In the genomic region with DNA sequence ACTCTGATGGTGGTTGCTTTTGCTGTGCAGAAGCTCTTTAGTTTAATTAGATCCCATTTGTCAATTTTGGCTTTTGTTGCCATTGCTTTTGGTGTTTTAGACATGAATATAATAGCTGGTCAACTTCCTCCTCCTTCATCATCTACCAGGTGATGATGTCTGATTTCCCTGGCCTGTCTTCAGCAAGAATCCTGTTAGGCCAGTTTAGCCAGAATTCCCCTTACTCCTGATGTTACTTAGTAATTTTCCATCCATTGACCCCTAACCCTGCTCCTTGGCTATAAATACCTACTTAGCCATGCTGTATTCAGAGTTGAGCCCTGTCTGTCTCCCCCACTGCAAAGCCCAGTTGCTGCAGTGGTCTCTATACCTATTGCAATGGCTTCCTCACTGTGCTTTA, we compare ENCODE assay signal across 36 cellular contexts.
DNase-seq lines count a peak whose midpoint lies in the region; ATAC-seq and TF ChIP-seq lines count a peak whose summit lies in the region.
"Had no signal": no experiment of that assay in that cellular context is flagged by ENCODE, and none has a peak within 500 bp of the region (broad histone marks: within the 10 kb centered on the region; RNA-seq: fewer than 3 reads in every experiment).

No MANE protein-coding gene starts in this region.

- BruUV-seq in HCT116 (replicated peaks; lab: Mats Ljungman, UMichigan) = no TSS peak

- no peaks in the 10 kb centered on the region for H3K36me3 ChIP-seq in HCT116 (ENCODE audit: control insufficient read depth in 1 of 2, insufficient read depth in 2 of 2, low read length in 2 of 2)
- H3K36me3 ChIP-seq in trophoblast cell (ENCODE audit: control insufficient read depth in 1 of 2, insufficient read depth in 2 of 2, low read length in 2 of 2) = peaks cover 0 to 2% of the 10 kb centered on the region in 2 experiments
- H3K36me3 ChIP-seq: breast epithelium, gastroesophageal sphincter, HAP-1, neural progenitor cell, pancreas, SJSA1, suprapubic skin had no signal

- H3K14ac ChIP-seq in trophoblast cell (ENCODE audit: low read length) = no peak overlapping the region

- H3K4me3 Mint-ChIP-seq in activated T-cell treated with anti-CD3 and anti-CD28 coated beads, Interleukin-2, amount 50 U/mL, for 72 hours = no peak overlapping the region
- H3K4me3 Mint-ChIP-seq: activated CD4-positive, alpha-beta T cell treated with anti-CD3 and anti-CD28 coated beads, Interleukin-2, amount 10 ng/mL, durations not matched to agents 24 days and 14 days; activated naive CD8-positive, alpha-beta T cell treated with anti-CD3 and anti-CD28 coated beads for 36 hours; memory B cell; neural progenitor cell had no signal

- H3K4me3 ChIP-seq in HCT116 (replicated peaks in 1 of 2; ENCODE audit: low read depth in 1 of 2, low read length in 2 of 2) = peak overlapping the region in 1 of 2 experiments; percentile 30; a peak in 1 of 4 replicates
- H3K4me3 ChIP-seq in epithelial cell of esophagus (ENCODE audit: low read length) = no peak overlapping the region
- H3K4me3 ChIP-seq in trophoblast cell (ENCODE audit: low read depth, low read length) = no peak overlapping the region
- H3K4me3 ChIP-seq: BLaER1 treated with 17β-estradiol and CSF1 and Interleukin-3, amounts not matched to agents 10 nM and 100 nM; breast epithelium; gastroesophageal sphincter; HAP-1; neural progenitor cell; pancreas; SJSA1; smooth muscle cell; suprapubic skin had no signal

- no peak overlapping the region for H3K23ac ChIP-seq in trophoblast cell (ENCODE audit: low read length)

- H2BK12ac ChIP-seq in trophoblast cell (ENCODE audit: low read length) = no peak overlapping the region

- no peak overlapping the region for H3K4ac ChIP-seq in trophoblast cell (ENCODE audit: low read depth, low read length)

- no peak overlapping the region for H4K91ac ChIP-seq in trophoblast cell (ENCODE audit: low read depth, low read length)

- H3K9me3 ChIP-seq in HCT116 (ENCODE audit: control insufficient read depth in 1 of 2, insufficient read depth in 1 of 2, low read depth in 1 of 2, low read length in 2 of 2) = peaks cover 7 to 8% of the 10 kb centered on the region in 2 experiments; a peak in 2 of 4 replicates
- peaks cover 17% of the 10 kb centered on the region for H3K9me3 ChIP-seq in trophoblast cell (ENCODE audit: insufficient read depth, low read depth, low read length)
- H3K9me3 ChIP-seq: HAP-1, pancreas, SJSA1 had no signal

- no peak overlapping the region for H2BK5ac ChIP-seq in trophoblast cell (ENCODE audit: low read depth, low read length, poor library complexity)

- ATAC-seq in HCT116 (peak; percentile 25; the same call in 1 of the 2 replicates), GM18858 (IDR thresholded peaks at IDR 0.05; ENCODE audit: unreplicated experiment) (no peak), left lobe of liver (no peak), Right ventricle myocardium superior (ENCODE audit: poor library complexity) (no peak)
- no peak for ATAC-seq in activated T-cell treated with anti-CD3 and anti-CD28 coated beads, Interleukin-2, amount 50 U/mL, for 72 hours (replicated peaks in 1 of 2)
- ATAC-seq: gastroesophageal sphincter, HepG2, left cardiac atrium, right cardiac atrium had no signal

- peak; percentile 12 for DNase-seq in HCT116 (ENCODE audit: low read depth, low spot score)
- peak; percentile 13 for DNase-seq in NCI-H2227 (lab: John Stamatoyannopoulos, UW; ENCODE audit: unreplicated experiment)
- DNase-seq in epithelial cell of esophagus (ENCODE audit: low read depth) = peak; percentile 77
- DNase-seq in trophoblast cell = peak; percentile 74 to 94
- DNase-seq in activated T-cell treated with anti-CD3 and anti-CD28 coated beads, Interleukin-2, amount 50 U/mL, for 72 hours = no peak
- DNase-seq in left lobe of liver (ENCODE audit: low spot score) = no peak
- DNase-seq in Right ventricle myocardium superior = no peak
- DNase-seq: activated CD4-positive, alpha-beta T cell treated with anti-CD3 and anti-CD28 coated beads, Interleukin-2, amount 10 ng/mL, durations not matched to agents 24 days and 14 days; activated gamma-delta T cell; activated naive CD8-positive, alpha-beta T cell treated with anti-CD3 and anti-CD28 coated beads for 36 hours; activated T-cell treated with anti-CD3 and anti-CD28 coated beads, Interleukin-2, amount 50 U/mL, for 1 hour; anterior cingulate cortex; COR-L47; DMS79 treated with DMSO at 0.1 percent for 48 hours; Kasumi-1; left cardiac atrium; NCI-H1436 treated with DMSO at 0.1 percent for 48 hours; NCI-H2171; NCI-H524 treated with DMSO at 0.1 percent for 48 hours; pancreas; right cardiac atrium; stimulated activated CD4-positive, alpha-beta T cell treated with anti-CD3 and anti-CD28 coated beads, Interleukin-1b, Interleukin-23, amount 100 ng/mL, for 48 hours; stimulated activated naive CD4-positive, alpha-beta T cell treated with Interleukin-2 at 50 U/mL for 16 hours; T1000 had no signal

- H2AFZ ChIP-seq in HCT116 (ENCODE audit: low read depth, low read length, poor library complexity, severe bottlenecking) (no peak overlapping the region), trophoblast cell (ENCODE audit: insufficient read depth, low read length, poor library complexity) (no peak overlapping the region)
- H2AFZ ChIP-seq: neural progenitor cell had no signal

- POLR2A ChIA-PET in HCT116 (lab: Charles Lee) = no interaction called here

- H4K20me1 ChIP-seq in HCT116 (ENCODE audit: insufficient read depth) = no peaks in the 10 kb centered on the region
- H4K20me1 ChIP-seq: BLaER1 treated with 17β-estradiol and CSF1 and Interleukin-3, amounts not matched to agents 10 nM and 100 nM had no signal

- no peak overlapping the region for H3K18ac ChIP-seq in trophoblast cell (ENCODE audit: low read length)

- H3K27ac Mint-ChIP-seq in activated T-cell treated with anti-CD3 and anti-CD28 coated beads, Interleukin-2, amount 50 U/mL, for 72 hours = no peak overlapping the region
- H3K27ac Mint-ChIP-seq: activated CD4-positive, alpha-beta T cell treated with anti-CD3 and anti-CD28 coated beads, Interleukin-2, amount 10 ng/mL, durations not matched to agents 24 days and 14 days; activated naive CD8-positive, alpha-beta T cell treated with anti-CD3 and anti-CD28 coated beads for 36 hours; memory B cell; neural progenitor cell had no signal

- H3K27me3 ChIP-seq in HCT116 (ENCODE audit: insufficient read depth, low read length) = no peaks in the 10 kb centered on the region
- H3K27me3 ChIP-seq in trophoblast cell (ENCODE audit: insufficient read depth, low read length) = no peaks in the 10 kb centered on the region
- H3K27me3 ChIP-seq: BLaER1 treated with 17β-estradiol and CSF1 and Interleukin-3, amounts not matched to agents 10 nM and 100 nM; breast epithelium; gastroesophageal sphincter; pancreas; SJSA1; suprapubic skin had no signal

- intact Hi-C loops in HCT116 (cut with micrococcal nuclease) = no loop called here
- intact Hi-C loops in Right ventricle myocardium superior (cut with DNase I) = no loop called here

- H3K36me3 Mint-ChIP-seq in activated T-cell treated with anti-CD3 and anti-CD28 coated beads, Interleukin-2, amount 50 U/mL, for 72 hours (ENCODE audit: insufficient read depth in 2 of 2) = peaks cover 10 to 12% of the 10 kb centered on the region in 2 donors
- H3K36me3 Mint-ChIP-seq: neural progenitor cell had no signal

- 0 out of 2 replicates have a peak, but pooled peaks have one; percentile 10 for TF ChIP-seq RAD21 in HCT116 (IDR thresholded peaks at IDR 0.05; ENCODE audit: low read depth)

- CTCF ChIA-PET in HCT116 (lab: Charles Lee) = no interaction called here

- H3K4me1 ChIP-seq in HCT116 (ENCODE audit: control insufficient read depth in 1 of 2, insufficient read depth in 2 of 2, low read length in 2 of 2) (peaks cover 13 to 21% of the 10 kb centered on the region in 2 experiments), trophoblast cell (ENCODE audit: control insufficient read depth in 1 of 2, insufficient read depth in 2 of 2, low read length in 2 of 2) (peaks cover 6 to 9% of the 10 kb centered on the region in 2 experiments)
- H3K4me1 ChIP-seq: BLaER1 treated with 17β-estradiol and CSF1 and Interleukin-3, amounts not matched to agents 10 nM and 100 nM; breast epithelium; gastroesophageal sphincter; HAP-1; neural progenitor cell; pancreas; SJSA1; suprapubic skin had no signal

- H3K27ac ChIP-seq in HCT116 (ENCODE audit: low read depth, low read length) = no peak overlapping the region
- peak overlapping the region; percentile 83 for H3K27ac ChIP-seq in trophoblast cell (ENCODE audit: low read depth, low read length)
- H3K27ac ChIP-seq: BLaER1 treated with 17β-estradiol and CSF1 and Interleukin-3, amounts not matched to agents 10 nM and 100 nM; breast epithelium; gastroesophageal sphincter; HL-60; neural progenitor cell; pancreas; SJSA1; suprapubic skin had no signal

- TF ChIP-seq CTCF in HCT116 (IDR thresholded peaks at IDR 0.05 in 2 of 3, conservative IDR thresholded peaks at IDR 0.05 in 1 of 3; ENCODE audit: borderline replicate concordance in 1 of 3, insufficient read depth in 1 of 3, low read depth in 2 of 3, low read length in 2 of 3) (no peak), epithelial cell of esophagus (IDR thresholded peaks at IDR 0.05; ENCODE audit: insufficient read depth, low read depth, low read length, missing control alignments) (no peak)

- H3K9me2 ChIP-seq in HCT116 (ENCODE audit: insufficient read depth) = no peaks in the 10 kb centered on the region

- no peak overlapping the region for H4K12ac ChIP-seq in trophoblast cell (ENCODE audit: low read depth, low read length)

- no peak for TF ChIP-seq POLR2A in HCT116 (IDR thresholded peaks at IDR 0.05; ENCODE audit: borderline replicate concordance, extremely low read depth, insufficient read depth, insufficient read length)

- RAD21 ChIA-PET in HCT116 (lab: Charles Lee; ENCODE audit: low non-redundant PET in 1 of 2, low total read pairs in 2 of 2, uncharacterized antibody in 2 of 2, unreplicated experiment in 2 of 2) = no interaction called here

- H3K9ac ChIP-seq in HCT116 (ENCODE audit: low read length) = no peak overlapping the region
- no peak overlapping the region for H3K9ac ChIP-seq in trophoblast cell (ENCODE audit: low read length)
- H3K9ac ChIP-seq: BLaER1 treated with 17β-estradiol and CSF1 and Interleukin-3, amounts not matched to agents 10 nM and 100 nM; neural progenitor cell had no signal

- peaks cover 6% of the 10 kb centered on the region for H3K4me1 Mint-ChIP-seq in activated T-cell treated with anti-CD3 and anti-CD28 coated beads, Interleukin-2, amount 50 U/mL, for 72 hours (ENCODE audit: low read depth)
- H3K4me1 Mint-ChIP-seq: activated CD4-positive, alpha-beta T cell treated with anti-CD3 and anti-CD28 coated beads, Interleukin-2, amount 10 ng/mL, durations not matched to agents 24 days and 14 days; activated naive CD8-positive, alpha-beta T cell treated with anti-CD3 and anti-CD28 coated beads for 36 hours; memory B cell; neural progenitor cell had no signal

- H3K27me3 Mint-ChIP-seq in activated T-cell treated with anti-CD3 and anti-CD28 coated beads, Interleukin-2, amount 50 U/mL, for 72 hours (ENCODE audit: low read depth) = peaks cover 13% of the 10 kb centered on the region
- H3K27me3 Mint-ChIP-seq: activated CD4-positive, alpha-beta T cell treated with anti-CD3 and anti-CD28 coated beads, Interleukin-2, amount 10 ng/mL, durations not matched to agents 24 days and 14 days; memory B cell had no signal

- H3K79me2 ChIP-seq in HCT116 (ENCODE audit: insufficient read depth, low read length) (no peaks in the 10 kb centered on the region), trophoblast cell (ENCODE audit: control insufficient read depth, insufficient read depth, low read length, poor library complexity) (no peaks in the 10 kb centered on the region)

- peaks cover 13 to 19% of the 10 kb centered on the region in 2 donors for H3K9me3 Mint-ChIP-seq in activated T-cell treated with anti-CD3 and anti-CD28 coated beads, Interleukin-2, amount 50 U/mL, for 72 hours

- H3K4me2 ChIP-seq in HCT116 (ENCODE audit: low read length) (peak overlapping the region; percentile 56), trophoblast cell (ENCODE audit: low read length) (no peak overlapping the region)
- H3K4me2 ChIP-seq: BLaER1 treated with 17β-estradiol and CSF1 and Interleukin-3, amounts not matched to agents 10 nM and 100 nM; neural progenitor cell; smooth muscle cell had no signal

- H3K79me1 ChIP-seq in trophoblast cell (ENCODE audit: low read length) = peaks cover 9% of the 10 kb centered on the region

- H2BK120ac ChIP-seq in trophoblast cell (ENCODE audit: insufficient read depth, low read length, poor library complexity) = no peak overlapping the region

- H4K8ac ChIP-seq in trophoblast cell (ENCODE audit: low read depth, low read length) = no peak overlapping the region

- no peak overlapping the region for H2AK5ac ChIP-seq in trophoblast cell (ENCODE audit: low read length)

Comparison
In these comparisons a context has a peak if more than half of its experiments do, and no peak if none do; other contexts are left out.
1. DNase-seq: peak in HCT116 (single experiment), NCI-H2227 (single experiment), epithelial cell of esophagus (single experiment) and trophoblast cell (2 of 2); none in activated T-cell treated with anti-CD3 and anti-CD28 coated beads, Interleukin-2, amount 50 U/mL, for 72 hours (0 of 2), left lobe of liver (single experiment) and Right ventricle myocardium superior (single experiment).